Comparison of ENCODE assay signal across 16 cellular contexts in genomic region chr19:55463583-55464031, GRCh38. TPM values are rescaled to one million over a fixed set of nuclear protein-coding genes. Genes with fewer than 3 reads are reported as not detected.
"Had no signal": no experiment of that assay in that cellular context is flagged by ENCODE, and none has a peak within 500 bp of the region (broad histone marks: within the 10 kb centered on the region; RNA-seq: fewer than 3 reads in every experiment).

No MANE protein-coding gene starts in this region.

- H3K9me3 ChIP-seq: body of pancreas, ovary, thoracic aorta had no signal

- H3K36me3 ChIP-seq: ovary, thoracic aorta had no signal

- H3K4me2 ChIP-seq: hepatocyte had no signal

- DNase-seq: activated CD4-positive, alpha-beta T cell treated with anti-CD3 and anti-CD28 coated beads, Interleukin-2, amount 50 U/mL, for 48 hours; activated CD8-positive, alpha-beta memory T cell treated with anti-CD3 and anti-CD28 coated beads, Interleukin-2, amount 10 ng/mL, durations not matched to agents 7 days and 5 days; activated effector memory CD4-positive, alpha-beta T cell treated with Interleukin-2 at 50 U/mL for 16 hours; activated T-cell treated with anti-CD3 and anti-CD28 coated beads, Interleukin-2, amount 50 U/mL, for 24 hours; body of pancreas; central memory CD4-positive, alpha-beta T cell; cortex of kidney; effector memory CD4-positive, alpha-beta T cell; stimulated activated CD4-positive, alpha-beta T cell treated with anti-CD3 and anti-CD28 coated beads, Interleukin-15, amount 100 ng/mL, for 24 hours; stimulated activated CD4-positive, alpha-beta T cell treated with anti-CD3 and anti-CD28 coated beads, Interleukin-4, amount 100 ng/mL, for 24 hours had no signal

- H3K27ac ChIP-seq: body of pancreas, epithelial cell of prostate, hepatocyte, ovary, thoracic aorta had no signal

- H3K4me3 ChIP-seq: body of pancreas, hepatocyte, ovary, thoracic aorta had no signal

- H3K27me3 ChIP-seq: body of pancreas, hepatocyte, ovary had no signal

- ATAC-seq: activated CD8-positive, alpha-beta memory T cell treated with anti-CD3 and anti-CD28 coated beads, Interleukin-2, amount 10 ng/mL, durations not matched to agents 7 days and 5 days; body of pancreas had no signal

RNA-seq across cellular contexts. Expression of gene C19orf85, which starts 0.9 kb away (rescaled TPM):
- total RNA-seq: activated CD8-positive, alpha-beta memory T cell treated with anti-CD3 and anti-CD28 coated beads, Interleukin-2, amount 10 ng/mL, durations not matched to agents 7 days and 5 days; body of pancreas; hepatocyte; lower leg skin; ovary; T-helper 2 cell treated with Interferon-gamma antibody and Interleukin-4, amounts not matched to agents 100 ng/mL and 5 ng/mL, for 36 hours; thoracic aorta had no signal
- polyA plus RNA-seq: hepatocyte, ovary had no signal

RNA-seq across cellular contexts. Expression of gene SHISA7, which starts 20.5 kb away (rescaled TPM):
- total RNA-seq: activated CD8-positive, alpha-beta memory T cell treated with anti-CD3 and anti-CD28 coated beads, Interleukin-2, amount 10 ng/mL, durations not matched to agents 7 days and 5 days; body of pancreas; hepatocyte; ovary; T-helper 2 cell treated with Interferon-gamma antibody and Interleukin-4, amounts not matched to agents 100 ng/mL and 5 ng/mL, for 36 hours; thoracic aorta had no signal
- polyA plus RNA-seq: hepatocyte, ovary had no signal
